ENCODE assay signal across 30 cellular contexts in genomic region chr5:179244051-179244450, GRCh38.
DNase-seq lines count a peak whose midpoint lies in the region; ATAC-seq, FAIRE-seq and TF ChIP-seq lines count a peak whose summit lies in the region.
"Had no signal": no experiment of that assay in that cellular context is flagged by ENCODE, and none has a peak within 500 bp of the region (broad histone marks: within the 10 kb centered on the region; RNA-seq: fewer than 3 reads in every experiment).

No MANE protein-coding gene starts in this region.

- peaks cover 2% of the 10 kb centered on the region for H3K27me3 Mint-ChIP-seq in activated T-helper 1 cell treated with anti-CD3 and anti-CD28 coated beads, Interleukin-12 subunit alpha, Interleukin-12 subunit beta, Interleukin-2, Interleukin-4 antibody, amounts not matched to agents 30 ng/mL and 10 ng/mL and 1 ng/mL, durations not matched to agents 14 hours and 24 hours and 36 hours (ENCODE audit: insufficient read depth)
- peaks cover 9% of the 10 kb centered on the region for H3K27me3 Mint-ChIP-seq in Caco-2 (ENCODE audit: insufficient read depth, unreplicated experiment)
- H3K27me3 Mint-ChIP-seq: activated CD4-positive, alpha-beta memory T cell treated with anti-CD3 and anti-CD28 coated beads for 36 hours had no signal

- POLR2A ChIA-PET in HepG2 (lab: Yijun Ruan, JAX) (no interaction called here), Caco-2 (lab: Charles Lee) (no interaction called here), SK-N-SH (lab: Yijun Ruan, JAX) (no interaction called here)

- no peak overlapping the region for H2AFZ ChIP-seq in HepG2 (ENCODE audit: low read length)
- H2AFZ ChIP-seq in osteoblast (ENCODE audit: low read length): no peak overlapping the region
- no peak overlapping the region for H2AFZ ChIP-seq in SK-N-SH (ENCODE audit: low read depth)

- no peaks in the 10 kb centered on the region for H3K4me1 Mint-ChIP-seq in activated T-helper 1 cell treated with anti-CD3 and anti-CD28 coated beads, Interleukin-12 subunit alpha, Interleukin-12 subunit beta, Interleukin-2, Interleukin-4 antibody, amounts not matched to agents 30 ng/mL and 10 ng/mL and 1 ng/mL, durations not matched to agents 14 hours and 24 hours and 36 hours (ENCODE audit: low read depth)
- no peaks in the 10 kb centered on the region for H3K4me1 Mint-ChIP-seq in Caco-2 (ENCODE audit: low read depth, unreplicated experiment)
- H3K4me1 Mint-ChIP-seq: activated T-helper 17 cell treated with anti-CD3 and anti-CD28 coated beads, Interleukin-2, amount 50 U/mL, for 72 hours; memory B cell; stimulated activated naive CD8-positive, alpha-beta T cell treated with anti-CD3 and anti-CD28 coated beads, Interleukin-15, amount 100 ng/mL, for 72 hours had no signal

- H3K4me1 ChIP-seq in HepG2 (ENCODE audit: insufficient read depth, low read length): 0 out of 2 replicates have a peak, but pooled peaks cover 9% of the 10 kb centered on the region
- H3K4me1 ChIP-seq in right lobe of liver: no peaks in the 10 kb centered on the region
- H3K4me1 ChIP-seq in osteoblast (ENCODE audit: insufficient read depth, low read length): peaks cover 20% of the 10 kb centered on the region
- H3K4me1 ChIP-seq in Caco-2: no peaks in the 10 kb centered on the region
- peaks cover 0 to 7% of the 10 kb centered on the region in 2 experiments; a peak in 1 of 4 replicates for H3K4me1 ChIP-seq in SK-N-SH (ENCODE audit: control insufficient read depth in 1 of 2, insufficient read depth in 2 of 2, low read depth in 1 of 2, low read length in 1 of 2)

- ATAC-seq in HepG2: no peak
- ATAC-seq in right lobe of liver: no peak
- ATAC-seq: activated T-helper 17 cell treated with anti-CD3 and anti-CD28 coated beads, Interleukin-2, amount 50 U/mL, for 72 hours; K562; stimulated activated naive CD8-positive, alpha-beta T cell treated with anti-CD3 and anti-CD28 coated beads, Interleukin-15, amount 100 ng/mL, for 72 hours had no signal

- no peak for FAIRE-seq in HepG2 (lab: Jason Lieb, UNC)
- FAIRE-seq: GM19239, K562 had no signal

- H3K4me3 ChIP-seq in HepG2 (replicated peaks in 1 of 3; ENCODE audit: insufficient read depth in 1 of 3, low read depth in 2 of 3, low read length in 3 of 3) (no peak overlapping the region), right lobe of liver (no peak overlapping the region), dorsolateral prefrontal cortex (peak overlapping the region in 2 of 59 donors; percentile 12 to 15), osteoblast (ENCODE audit: insufficient read depth, low read length) (no peak overlapping the region), Caco-2 (ENCODE audit: low read depth, low read length) (no peak overlapping the region), SK-N-SH (ENCODE audit: low read depth in 2 of 2, low read length in 1 of 2) (no peak overlapping the region)
- H3K4me3 ChIP-seq: BLaER1, cardiac muscle cell, K562, MG63, SK-N-MC had no signal

- 27% methylated on average over 5 of the region's 5 CpGs for WGBS in HepG2 (ENCODE audit: low lambda C conversion rate)
- 44% methylated on average over 5 of the region's 5 CpGs for WGBS in right lobe of liver (ENCODE audit: insufficient coverage, low coverage, low lambda C conversion rate, missing lambda C conversion rate)
- 51% methylated on average over 5 of the region's 5 CpGs for WGBS in SK-N-SH (ENCODE audit: low lambda C conversion rate)

- no peaks in the 10 kb centered on the region for H3K36me3 Mint-ChIP-seq in activated T-helper 1 cell treated with anti-CD3 and anti-CD28 coated beads, Interleukin-12 subunit alpha, Interleukin-12 subunit beta, Interleukin-2, Interleukin-4 antibody, amounts not matched to agents 30 ng/mL and 10 ng/mL and 1 ng/mL, durations not matched to agents 14 hours and 24 hours and 36 hours (ENCODE audit: low read depth)
- H3K36me3 Mint-ChIP-seq in Caco-2 (ENCODE audit: insufficient read depth, unreplicated experiment): no peaks in the 10 kb centered on the region
- H3K36me3 Mint-ChIP-seq: activated CD4-positive, alpha-beta memory T cell treated with anti-CD3 and anti-CD28 coated beads for 36 hours had no signal

- TF ChIP-seq RAD21 in HepG2 (CRISPR knock-in tag; IDR thresholded peaks at IDR 0.05) (no peak), SK-N-SH (IDR thresholded peaks at IDR 0.05; ENCODE audit: low read length) (no peak)

- no peaks in the 10 kb centered on the region for H3F3A ChIP-seq in SK-N-SH (replicated peaks; ENCODE audit: insufficient read depth)

- no peak for DNase-seq in HepG2 (ENCODE audit: low spot score)
- no peak for DNase-seq in right lobe of liver
- DNase-seq in dorsolateral prefrontal cortex: no peak
- DNase-seq in osteoblast (ENCODE audit: insufficient read length, low spot score, missing footprints): peak; percentile 18
- DNase-seq in activated T-helper 1 cell treated with anti-CD3 and anti-CD28 coated beads, Interleukin-12 subunit alpha, Interleukin-12 subunit beta, Interleukin-2, Interleukin-4 antibody, amounts not matched to agents 30 ng/mL and 10 ng/mL and 1 ng/mL, durations not matched to agents 14 hours and 24 hours and 36 hours (ENCODE audit: low spot score): no peak
- DNase-seq in Caco-2: no peak
- no peak for DNase-seq in SK-N-SH
- no peak for DNase-seq in posterior vena cava (ENCODE audit: low spot score)
- DNase-seq: ACHN; activated CD4-positive, alpha-beta memory T cell treated with anti-CD3 and anti-CD28 coated beads for 36 hours; activated CD4-positive, CD25-positive, alpha-beta regulatory T cell treated with anti-CD3 and anti-CD28 coated beads, Interleukin-2, amount 50 U/mL, for 72 hours; activated CD8-positive, alpha-beta memory T cell treated with anti-CD3 and anti-CD28 coated beads, Interleukin-2, amount 50 U/mL, for 4 hours; activated naive CD4-positive, alpha-beta T cell treated with anti-CD3 and anti-CD28 coated beads, Interleukin-2, amount 50 U/mL, for 16 hours; dermis blood vessel endothelial cell; DMS79 treated with DMSO at 0.1 percent for 48 hours; GF-D8; H7; MG63; NCI-H2081; stimulated activated CD8-positive, alpha-beta memory T cell treated with anti-CD3 and anti-CD28 coated beads, Interleukin-4, amount 100 ng/mL, for 48 hours; stimulated activated naive CD8-positive, alpha-beta T cell treated with anti-CD3 and anti-CD28 coated beads, Interleukin-15, amount 100 ng/mL, for 72 hours had no signal

- TF ChIP-seq POLR2A in HepG2 (IDR thresholded peaks at IDR 0.05; ENCODE audit: insufficient read depth in 1 of 2, low read depth in 2 of 2, low read length in 2 of 2): no peak
- TF ChIP-seq POLR2A in right lobe of liver (IDR thresholded peaks at IDR 0.05): no peak

- H3K36me3 ChIP-seq in HepG2 (replicated peaks in 1 of 2; ENCODE audit: control insufficient read depth in 1 of 2, insufficient read depth in 2 of 2, low read length in 2 of 2) (no peaks in the 10 kb centered on the region), right lobe of liver (no peaks in the 10 kb centered on the region), osteoblast (ENCODE audit: insufficient read depth, low read length) (peaks cover 15% of the 10 kb centered on the region), Caco-2 (ENCODE audit: control insufficient read depth, insufficient read depth, low read length) (no peaks in the 10 kb centered on the region), SK-N-SH (replicated peaks in 1 of 2; ENCODE audit: control insufficient read depth in 1 of 2, insufficient read depth in 2 of 2, low read length in 1 of 2) (no peaks in the 10 kb centered on the region)
- H3K36me3 ChIP-seq: BLaER1, cardiac muscle cell had no signal

- CTCF ChIA-PET in HepG2 (lab: Yijun Ruan, JAX; ENCODE audit: low intra/inter-chr PET ratio, low total read pairs): no interaction called here
- CTCF ChIA-PET in Caco-2 (lab: Charles Lee): no interaction called here
- CTCF ChIA-PET in SK-N-SH (lab: Yijun Ruan, JAX): interaction anchor here (0.9 kb wide), 1 partner anchor 77 kb away, joined by 3 read pairs; no protein-coding TSS in a partner anchor

- no peaks in the 10 kb centered on the region for H3K79me2 ChIP-seq in HepG2 (ENCODE audit: insufficient read depth, low read length)
- peaks cover 96% of the 10 kb centered on the region for H3K79me2 ChIP-seq in osteoblast (ENCODE audit: insufficient read depth, low read length)
- H3K79me2 ChIP-seq in SK-N-SH (ENCODE audit: insufficient read depth): no peaks in the 10 kb centered on the region

- no peak overlapping the region for H3K27ac Mint-ChIP-seq in activated T-helper 1 cell treated with anti-CD3 and anti-CD28 coated beads, Interleukin-12 subunit alpha, Interleukin-12 subunit beta, Interleukin-2, Interleukin-4 antibody, amounts not matched to agents 30 ng/mL and 10 ng/mL and 1 ng/mL, durations not matched to agents 14 hours and 24 hours and 36 hours
- H3K27ac Mint-ChIP-seq in Caco-2 (ENCODE audit: unreplicated experiment): no peak overlapping the region
- H3K27ac Mint-ChIP-seq: activated CD4-positive, alpha-beta memory T cell treated with anti-CD3 and anti-CD28 coated beads for 36 hours; activated T-helper 17 cell treated with anti-CD3 and anti-CD28 coated beads, Interleukin-2, amount 50 U/mL, for 72 hours; memory B cell; stimulated activated naive CD8-positive, alpha-beta T cell treated with anti-CD3 and anti-CD28 coated beads, Interleukin-15, amount 100 ng/mL, for 72 hours; T-helper 1 cell treated with Interleukin-12 subunit alpha and Interleukin-12 subunit beta and Interleukin-4 antibody, amounts not matched to agents 30 μg/mL and 1 μg/mL, for 36 hours had no signal

- no TSS peak for BruUV-seq in HepG2 (replicated peaks; lab: Mats Ljungman, UMichigan)
- no TSS peak for BruUV-seq in Caco-2 (replicated peaks; lab: Mats Ljungman, UMichigan)

- H4K20me1 ChIP-seq in HepG2 (ENCODE audit: insufficient read depth, low read length) (no peaks in the 10 kb centered on the region), osteoblast (ENCODE audit: insufficient read depth, low read length) (peaks cover 59% of the 10 kb centered on the region), SK-N-SH (ENCODE audit: insufficient read depth) (no peaks in the 10 kb centered on the region)
- H4K20me1 ChIP-seq: BLaER1 had no signal

- H3K9me2 ChIP-seq in SK-N-SH: 0 out of 2 replicates have a peak, but pooled peaks cover 3% of the 10 kb centered on the region

- H3K27me3 ChIP-seq in HepG2 (ENCODE audit: control insufficient read depth in 1 of 2, insufficient read depth in 2 of 2, low read length in 2 of 2) (peaks cover 0 to 4% of the 10 kb centered on the region in 2 experiments; a peak in 2 of 5 replicates), right lobe of liver (no peaks in the 10 kb centered on the region), dorsolateral prefrontal cortex (no peaks in the 10 kb centered on the region), osteoblast (ENCODE audit: insufficient read depth, low read length) (no peaks in the 10 kb centered on the region), Caco-2 (replicated peaks; ENCODE audit: control insufficient read depth, insufficient read depth, low read length) (no peaks in the 10 kb centered on the region), SK-N-SH (ENCODE audit: insufficient read depth) (no peaks in the 10 kb centered on the region)
- H3K27me3 ChIP-seq: BLaER1, cardiac muscle cell, MG63 had no signal

- peaks cover 7% of the 10 kb centered on the region for H3K9me3 Mint-ChIP-seq in activated T-helper 1 cell treated with anti-CD3 and anti-CD28 coated beads, Interleukin-12 subunit alpha, Interleukin-12 subunit beta, Interleukin-2, Interleukin-4 antibody, amounts not matched to agents 30 ng/mL and 10 ng/mL and 1 ng/mL, durations not matched to agents 14 hours and 24 hours and 36 hours
- H3K9me3 Mint-ChIP-seq in Caco-2 (ENCODE audit: unreplicated experiment): peaks cover 22% of the 10 kb centered on the region
- H3K9me3 Mint-ChIP-seq: activated T-helper 17 cell treated with anti-CD3 and anti-CD28 coated beads, Interleukin-2, amount 50 U/mL, for 72 hours had no signal

- TF ChIP-seq CTCF in HepG2 (CRISPR knock-in tag; IDR thresholded peaks at IDR 0.05): no peak
- TF ChIP-seq CTCF in right lobe of liver (IDR thresholded peaks at IDR 0.05): no peak
- TF ChIP-seq CTCF in dorsolateral prefrontal cortex (IDR thresholded peaks at IDR 0.05 in 54 of 56, conservative IDR thresholded peaks at IDR 0.05 in 2 of 56; ENCODE audit: low read depth in 1 of 56, partially characterized antibody in 56 of 56): no peak
- no peak for TF ChIP-seq CTCF in osteoblast (IDR thresholded peaks at IDR 0.05; ENCODE audit: extremely low read depth, low read depth, low read length)
- no peak for TF ChIP-seq CTCF in Caco-2 (IDR thresholded peaks at IDR 0.05; ENCODE audit: insufficient read depth in 1 of 2, low read depth in 1 of 2, low read length in 1 of 2, severe bottlenecking in 1 of 2, unreplicated experiment in 1 of 2)
- TF ChIP-seq CTCF in SK-N-SH (IDR thresholded peaks at IDR 0.05): no peak

- no peak overlapping the region for H3K9ac ChIP-seq in HepG2 (ENCODE audit: insufficient read depth, low read depth, low read length)
- H3K9ac ChIP-seq in SK-N-SH: no peak overlapping the region
- H3K9ac ChIP-seq: BLaER1 had no signal

- in situ Hi-C loops in HepG2 (cut with HindIII; ENCODE audit: extremely low pct_ligation_motif_present, low pct_unique_long_range_greater_than_20kb): no loop called here

- TF ChIP-seq EP300 in HepG2 (IDR thresholded peaks at IDR 0.05; ENCODE audit: low read depth in 2 of 2, low read length in 2 of 2) (no peak), HepG2 (CRISPR knock-in tag; IDR thresholded peaks at IDR 0.05; ENCODE audit: borderline replicate concordance) (no peak), SK-N-SH (IDR thresholded peaks at IDR 0.05; ENCODE audit: borderline replicate concordance in 1 of 2, low read depth in 1 of 2, low read length in 1 of 2) (no peak)

- no peak overlapping the region for H3K4me3 Mint-ChIP-seq in activated T-helper 1 cell treated with anti-CD3 and anti-CD28 coated beads, Interleukin-12 subunit alpha, Interleukin-12 subunit beta, Interleukin-2, Interleukin-4 antibody, amounts not matched to agents 30 ng/mL and 10 ng/mL and 1 ng/mL, durations not matched to agents 14 hours and 24 hours and 36 hours
- H3K4me3 Mint-ChIP-seq in Caco-2 (ENCODE audit: unreplicated experiment): no peak overlapping the region
- H3K4me3 Mint-ChIP-seq: activated CD4-positive, alpha-beta memory T cell treated with anti-CD3 and anti-CD28 coated beads for 36 hours; activated T-helper 17 cell treated with anti-CD3 and anti-CD28 coated beads, Interleukin-2, amount 50 U/mL, for 72 hours; memory B cell; stimulated activated naive CD8-positive, alpha-beta T cell treated with anti-CD3 and anti-CD28 coated beads, Interleukin-15, amount 100 ng/mL, for 72 hours; T-helper 1 cell treated with Interleukin-12 subunit alpha and Interleukin-12 subunit beta and Interleukin-4 antibody, amounts not matched to agents 30 μg/mL and 1 μg/mL, for 36 hours had no signal

- intact Hi-C loops in HepG2 (cut with micrococcal nuclease; ENCODE audit: unreplicated experiment): no loop called here
- intact Hi-C loops in right lobe of liver (cut with DNase I): no loop called here
- intact Hi-C loops in dorsolateral prefrontal cortex (cut with DNase I): loop anchor here in 1 of 2 donors (5.0 kb wide), 1 partner anchor 77 kb away; no protein-coding TSS in a partner anchor
- intact Hi-C loops in activated T-helper 1 cell treated with anti-CD3 and anti-CD28 coated beads, Interleukin-12 subunit alpha, Interleukin-12 subunit beta, Interleukin-2, Interleukin-4 antibody, amounts not matched to agents 30 ng/mL and 10 ng/mL and 1 ng/mL, durations not matched to agents 14 hours and 24 hours and 36 hours (cut with micrococcal nuclease): no loop called here
- intact Hi-C loops in Caco-2 (cut with micrococcal nuclease; ENCODE audit: unreplicated experiment): no loop called here
- intact Hi-C loops in posterior vena cava (cut with DNase I): no loop called here

- H3K9me3 ChIP-seq in HepG2 (ENCODE audit: low read length) (no peaks in the 10 kb centered on the region), right lobe of liver (no peaks in the 10 kb centered on the region), osteoblast (ENCODE audit: low read depth, low read length) (no peaks in the 10 kb centered on the region), Caco-2 (peaks cover 11% of the 10 kb centered on the region; the same call in 1 of the 2 replicates), SK-N-SH (peaks cover 5% of the 10 kb centered on the region; the same call in 1 of the 2 replicates)

- H3K4me2 ChIP-seq in HepG2 (ENCODE audit: low read depth, low read length) (no peak overlapping the region), osteoblast (ENCODE audit: insufficient read depth, low read length) (no peak overlapping the region), SK-N-SH (no peak overlapping the region)
- H3K4me2 ChIP-seq: BLaER1 had no signal

- H3K27ac ChIP-seq in HepG2 (ENCODE audit: extremely low read length, insufficient read depth, low read length) (no peak overlapping the region), right lobe of liver (no peak overlapping the region), dorsolateral prefrontal cortex (peak overlapping the region in 54 of 59 donors; percentile 41 to 95 (median 83)), osteoblast (ENCODE audit: low read depth, low read length) (no peak overlapping the region), SK-N-SH (ENCODE audit: low read depth in 2 of 2, low read length in 1 of 2) (no peak overlapping the region)
- H3K27ac ChIP-seq: BLaER1, cardiac muscle cell, RWPE1, SK-N-MC had no signal

Comparison
In these comparisons a context has a peak if more than half of its experiments do, and no peak if none do; other contexts are left out.
1. H3K27ac ChIP-seq: peak in dorsolateral prefrontal cortex (54 of 59); none in HepG2 (single experiment), right lobe of liver (0 of 3), osteoblast (single experiment) and SK-N-SH (0 of 2).